In the genomic region with DNA sequence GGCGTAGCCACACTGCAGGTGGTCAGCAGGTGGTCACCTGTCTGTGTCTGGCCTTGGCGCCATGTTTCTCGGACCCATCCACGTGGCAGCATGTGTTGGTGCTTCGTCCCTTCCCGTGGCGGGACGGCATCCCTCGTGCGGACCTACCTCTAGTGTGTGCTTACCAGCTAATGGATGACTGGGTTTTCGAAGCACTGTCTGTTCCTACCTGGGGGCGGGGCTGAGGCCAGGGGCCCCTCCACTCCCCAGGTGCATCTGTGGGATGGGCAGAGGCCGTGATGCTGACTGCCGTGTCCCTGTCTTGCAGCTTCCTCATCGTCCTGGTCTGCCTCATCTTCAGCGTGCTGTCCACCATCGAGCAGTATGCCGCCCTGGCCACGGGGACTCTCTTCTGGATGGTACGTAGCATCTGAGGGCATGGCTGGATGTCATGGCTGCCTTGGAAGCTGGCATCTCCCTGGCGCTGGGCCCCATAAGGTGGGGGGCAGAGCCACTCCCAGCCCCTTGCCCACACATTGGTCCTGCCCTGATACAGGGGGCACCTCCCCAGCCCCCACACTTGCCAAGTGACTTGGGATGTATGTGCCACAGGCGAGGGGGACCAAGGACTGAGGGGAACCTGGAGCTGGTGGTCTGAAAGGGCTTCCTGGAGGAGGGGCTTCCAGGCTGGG, we compare ENCODE assay signal across 12 cellular contexts.
A peak's percentile ranks its signal among the peaks of the same experiment; 100 is the strongest.
DNase-seq lines count a peak whose midpoint lies in the region; ATAC-seq, FAIRE-seq and TF ChIP-seq lines count a peak whose summit lies in the region.
"Had no signal": no experiment of that assay in that cellular context is flagged by ENCODE, and none has a peak within 500 bp of the region (broad histone marks: within the 10 kb centered on the region; RNA-seq: fewer than 3 reads in every experiment).

No MANE protein-coding gene starts in this region.

- H4K20me1 ChIP-seq in OCI-LY7 (ENCODE audit: insufficient read depth, low read length): no peaks in the 10 kb centered on the region
- H4K20me1 ChIP-seq in HepG2 (ENCODE audit: insufficient read depth, low read length): peaks cover 3% of the 10 kb centered on the region; the same call in 1 of the 2 replicates

- CTCF ChIA-PET in OCI-LY7 (lab: Charles Lee; ENCODE audit: unreplicated experiment) (interaction anchor here (0.7 kb wide), 1 partner anchor 87 kb away, joined by 4 read pairs; no protein-coding TSS in a partner anchor), HepG2 (lab: Yijun Ruan, JAX; ENCODE audit: low intra/inter-chr PET ratio, low total read pairs) (no interaction called here)

- no peak overlapping the region for H3K9ac ChIP-seq in HepG2 (ENCODE audit: insufficient read depth, low read depth, low read length)

- POLR2A ChIA-PET in OCI-LY7 (lab: Charles Lee) (no interaction called here), HepG2 (lab: Yijun Ruan, JAX) (no interaction called here)

- in situ Hi-C loops in HepG2 (cut with HindIII; ENCODE audit: extremely low pct_ligation_motif_present, low pct_unique_long_range_greater_than_20kb): loop anchor here (5.0 to 10.0 kb wide), 2 partner anchors 215 to 333 kb away; no protein-coding TSS in a partner anchor

- no peak for FAIRE-seq in HepG2 (lab: Jason Lieb, UNC)

- BruUV-seq in OCI-LY7 (replicated peaks; lab: Mats Ljungman, UMichigan) (no TSS peak), HepG2 (replicated peaks; lab: Mats Ljungman, UMichigan) (no TSS peak)

- no peaks in the 10 kb centered on the region for H3K36me3 ChIP-seq in OCI-LY7 (ENCODE audit: insufficient read depth, low read length)
- H3K36me3 ChIP-seq in ascending aorta: no peaks in the 10 kb centered on the region
- no peaks in the 10 kb centered on the region for H3K36me3 ChIP-seq in HepG2 (replicated peaks in 1 of 2; ENCODE audit: control insufficient read depth in 1 of 2, insufficient read depth in 2 of 2, low read length in 2 of 2)
- H3K36me3 ChIP-seq in stomach: peaks cover 0 to 16% (median 2%) of the 10 kb centered on the region in 4 donors
- no peaks in the 10 kb centered on the region for H3K36me3 ChIP-seq in MG63

- H3K4me2 ChIP-seq in OCI-LY7 (ENCODE audit: low read length) (peak overlapping the region; percentile 53; the same call in 1 of the 2 replicates), HepG2 (ENCODE audit: low read depth, low read length) (no peak overlapping the region)
- H3K4me2 ChIP-seq: PC-9 had no signal

- H3K9me3 ChIP-seq in OCI-LY7 (ENCODE audit: low read length): no peaks in the 10 kb centered on the region
- H3K9me3 ChIP-seq in ascending aorta: no peaks in the 10 kb centered on the region
- no peaks in the 10 kb centered on the region for H3K9me3 ChIP-seq in HepG2 (ENCODE audit: low read length)
- H3K9me3 ChIP-seq in stomach: no peaks in the 10 kb centered on the region
- no peaks in the 10 kb centered on the region for H3K9me3 ChIP-seq in MG63

- TF ChIP-seq RAD21 in HepG2 (CRISPR knock-in tag; IDR thresholded peaks at IDR 0.05): no peak

- 52% methylated on average over 19 of the region's 22 CpGs for WGBS in HepG2 (ENCODE audit: low lambda C conversion rate)
- 85 to 95% (median 91%) methylated on average over 4 to 22 of the region's 22 CpGs for WGBS in stomach, 5 donors

- TF ChIP-seq POLR2A in HepG2 (IDR thresholded peaks at IDR 0.05; ENCODE audit: insufficient read depth in 1 of 2, low read depth in 2 of 2, low read length in 2 of 2): no peak
- TF ChIP-seq POLR2A in stomach (IDR thresholded peaks at IDR 0.05): no peak

- no peak overlapping the region for H3K27ac ChIP-seq in OCI-LY7 (ENCODE audit: low read depth, low read length, poor library complexity, severe bottlenecking)
- no peak overlapping the region for H3K27ac ChIP-seq in ascending aorta
- H3K27ac ChIP-seq in HepG2 (ENCODE audit: extremely low read length, insufficient read depth, low read length): no peak overlapping the region
- H3K27ac ChIP-seq in stomach: peak overlapping the region; percentile 71 to 89 (median 80)
- H3K27ac ChIP-seq: PC-9 had no signal

- no peak for DNase-seq in OCI-LY7 (ENCODE audit: low spot score)
- peak; percentile 7 to 57 for DNase-seq in ascending aorta (ENCODE audit: low spot score in 2 of 2)
- no peak for DNase-seq in HepG2 (ENCODE audit: low spot score)
- no peak for DNase-seq in stomach
- no peak for DNase-seq in MG63
- DNase-seq: CD8-positive, alpha-beta T cell; cerebellar nuclear complex; NCI-H226; PC-9 had no signal

- ATAC-seq in HepG2 (no peak), HG03432 (IDR thresholded peaks at IDR 0.05; ENCODE audit: unreplicated experiment) (no peak), GM19452 (IDR thresholded peaks at IDR 0.05; ENCODE audit: unreplicated experiment) (no peak)
- ATAC-seq: CD8-positive, alpha-beta T cell; HCT116 had no signal

- intact Hi-C loops in OCI-LY7 (cut with micrococcal nuclease; ENCODE audit: unreplicated experiment): no loop called here
- intact Hi-C loops in ascending aorta (cut with DNase I): no loop called here
- intact Hi-C loops in HepG2 (cut with micrococcal nuclease; ENCODE audit: unreplicated experiment): no loop called here
- intact Hi-C loops in stomach (cut with DNase I; ENCODE audit: low total_unique reads): loop anchor here (5.0 kb wide), 1 partner anchor 95 kb away; no protein-coding TSS in a partner anchor

- TF ChIP-seq CTCF in OCI-LY7 (conservative IDR thresholded peaks at IDR 0.05; ENCODE audit: low read length) (no peak), ascending aorta (IDR thresholded peaks at IDR 0.05) (no peak), HepG2 (CRISPR knock-in tag; IDR thresholded peaks at IDR 0.05) (no peak), stomach (IDR thresholded peaks at IDR 0.05) (no peak)

- H3K79me2 ChIP-seq in OCI-LY7 (ENCODE audit: insufficient read depth, low read depth, low read length) (no peaks in the 10 kb centered on the region), HepG2 (ENCODE audit: insufficient read depth, low read length) (no peaks in the 10 kb centered on the region)

- H3K27me3 ChIP-seq in ascending aorta (no peaks in the 10 kb centered on the region), HepG2 (ENCODE audit: control insufficient read depth in 1 of 2, insufficient read depth in 2 of 2, low read length in 2 of 2) (peaks cover 19 to 72% of the 10 kb centered on the region in 2 experiments), stomach (peaks cover 0 to 24% (median 0%) of the 10 kb centered on the region in 3 donors), MG63 (no peaks in the 10 kb centered on the region)

- no peak overlapping the region for H2AFZ ChIP-seq in OCI-LY7 (ENCODE audit: low read length)
- H2AFZ ChIP-seq in HepG2 (ENCODE audit: low read length): no peak overlapping the region
- H2AFZ ChIP-seq: PC-9 had no signal

- no peak for TF ChIP-seq EP300 in HepG2 (IDR thresholded peaks at IDR 0.05; ENCODE audit: low read depth in 2 of 2, low read length in 2 of 2)
- TF ChIP-seq EP300 in HepG2 (CRISPR knock-in tag; IDR thresholded peaks at IDR 0.05; ENCODE audit: borderline replicate concordance): no peak
- no peak for TF ChIP-seq EP300 in stomach (IDR thresholded peaks at IDR 0.05)

- H3K4me3 ChIP-seq in OCI-LY7 (ENCODE audit: low read depth, low read length, poor library complexity, severe bottlenecking) (no peak overlapping the region), ascending aorta (no peak overlapping the region), HepG2 (replicated peaks in 1 of 3; ENCODE audit: insufficient read depth in 1 of 3, low read depth in 2 of 3, low read length in 3 of 3) (no peak overlapping the region), stomach (no peak overlapping the region), MG63 (no peak overlapping the region)
- H3K4me3 ChIP-seq: PC-9 had no signal

- H3K4me1 ChIP-seq in OCI-LY7 (ENCODE audit: insufficient read depth, low read length, poor library complexity, severe bottlenecking): peaks cover 17% of the 10 kb centered on the region
- no peaks in the 10 kb centered on the region for H3K4me1 ChIP-seq in ascending aorta
- peaks cover 10% of the 10 kb centered on the region; the same call in 1 of the 2 replicates for H3K4me1 ChIP-seq in HepG2 (ENCODE audit: insufficient read depth, low read length)
- peaks cover 41 to 55% (median 48%) of the 10 kb centered on the region in 4 donors for H3K4me1 ChIP-seq in stomach

- no peaks in the 10 kb centered on the region for H3K9me2 ChIP-seq in OCI-LY7 (ENCODE audit: insufficient read depth, low read length)

TF ChIP-seq in HepG2, 621 proteins besides CTCF, POLR2A, EP300 and RAD21 (continues in another document):
- TF ChIP-seq, protein P1, sequence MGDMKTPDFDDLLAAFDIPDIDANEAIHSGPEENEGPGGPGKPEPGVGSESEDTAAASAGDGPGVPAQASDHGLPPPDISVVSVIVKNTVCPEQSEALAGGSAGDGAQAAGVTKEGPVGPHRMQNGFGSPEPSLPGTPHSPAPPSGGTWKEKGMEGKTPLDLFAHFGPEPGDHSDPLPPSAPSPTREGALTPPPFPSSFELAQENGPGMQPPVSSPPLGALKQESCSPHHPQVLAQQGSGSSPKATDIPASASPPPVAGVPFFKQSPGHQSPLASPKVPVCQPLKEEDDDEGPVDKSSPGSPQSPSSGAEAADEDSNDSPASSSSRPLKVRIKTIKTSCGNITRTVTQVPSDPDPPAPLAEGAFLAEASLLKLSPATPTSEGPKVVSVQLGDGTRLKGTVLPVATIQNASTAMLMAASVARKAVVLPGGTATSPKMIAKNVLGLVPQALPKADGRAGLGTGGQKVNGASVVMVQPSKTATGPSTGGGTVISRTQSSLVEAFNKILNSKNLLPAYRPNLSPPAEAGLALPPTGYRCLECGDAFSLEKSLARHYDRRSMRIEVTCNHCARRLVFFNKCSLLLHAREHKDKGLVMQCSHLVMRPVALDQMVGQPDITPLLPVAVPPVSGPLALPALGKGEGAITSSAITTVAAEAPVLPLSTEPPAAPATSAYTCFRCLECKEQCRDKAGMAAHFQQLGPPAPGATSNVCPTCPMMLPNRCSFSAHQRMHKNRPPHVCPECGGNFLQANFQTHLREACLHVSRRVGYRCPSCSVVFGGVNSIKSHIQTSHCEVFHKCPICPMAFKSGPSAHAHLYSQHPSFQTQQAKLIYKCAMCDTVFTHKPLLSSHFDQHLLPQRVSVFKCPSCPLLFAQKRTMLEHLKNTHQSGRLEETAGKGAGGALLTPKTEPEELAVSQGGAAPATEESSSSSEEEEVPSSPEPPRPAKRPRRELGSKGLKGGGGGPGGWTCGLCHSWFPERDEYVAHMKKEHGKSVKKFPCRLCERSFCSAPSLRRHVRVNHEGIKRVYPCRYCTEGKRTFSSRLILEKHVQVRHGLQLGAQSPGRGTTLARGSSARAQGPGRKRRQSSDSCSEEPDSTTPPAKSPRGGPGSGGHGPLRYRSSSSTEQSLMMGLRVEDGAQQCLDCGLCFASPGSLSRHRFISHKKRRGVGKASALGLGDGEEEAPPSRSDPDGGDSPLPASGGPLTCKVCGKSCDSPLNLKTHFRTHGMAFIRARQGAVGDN (CRISPR knock-in tag; IDR thresholded peaks at IDR 0.05): peak; percentile 7; the same call in 1 of the 2 replicates
- TF ChIP-seq PHB2 (IDR thresholded peaks at IDR 0.05; ENCODE audit: partially characterized antibody): no peak

Comparison
In these comparisons a context has a peak if more than half of its experiments do, and no peak if none do; other contexts are left out.
1. DNase-seq: peak in ascending aorta (2 of 2); none in OCI-LY7 (single experiment), HepG2 (single experiment), stomach (single experiment) and MG63 (single experiment).
2. H3K27ac ChIP-seq: peak in stomach (5 of 5); none in OCI-LY7 (single experiment), ascending aorta (0 of 2) and HepG2 (single experiment).